ENCODE assay signal across 16 cellular contexts in the genomic region with DNA sequence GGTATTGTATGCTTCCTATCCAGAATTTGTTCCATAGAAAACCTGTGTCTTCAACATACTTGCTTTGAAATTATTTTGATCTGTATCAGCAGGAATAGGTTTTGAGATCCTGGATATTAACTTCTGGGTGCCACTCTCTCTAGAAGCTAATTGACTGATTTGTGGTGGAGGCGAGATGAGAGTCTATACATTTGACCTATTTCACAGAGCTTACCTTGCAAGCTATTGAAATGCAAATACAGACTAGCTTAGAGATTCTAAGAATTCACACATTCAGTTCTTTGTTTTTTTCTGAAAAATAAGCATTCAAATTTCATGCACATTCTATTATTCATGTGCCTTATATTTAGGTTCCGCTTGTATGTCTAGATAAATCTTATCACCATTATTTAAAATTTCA.
"Had no signal": no experiment of that assay in that cellular context is flagged by ENCODE, and none has a peak within 500 bp of the region (broad histone marks: within the 10 kb centered on the region; RNA-seq: fewer than 3 reads in every experiment).

No MANE protein-coding gene starts in this region.

- DNase-seq: activated CD4-positive, CD25-positive, alpha-beta regulatory T cell; activated CD8-positive, alpha-beta memory T cell treated with anti-CD3 and anti-CD28 coated beads, Interleukin-2, amount 50 U/mL, for 4 hours; amygdala; brain microvascular endothelial cell; effector memory CD8-positive, alpha-beta T cell; islet precursor cell; mammary epithelial cell; SK-N-SH; stimulated activated CD4-positive, alpha-beta T cell treated with anti-CD3 and anti-CD28 coated beads, Interleukin-15, amount 100 ng/mL, for 24 hours; stimulated activated CD4-positive, alpha-beta T cell treated with anti-CD3 and anti-CD28 coated beads, Interleukin-4, amount 100 ng/mL, for 24 hours; thyroid gland had no signal

- H3K9ac ChIP-seq: SK-N-SH had no signal

- H3K36me3 ChIP-seq: brain microvascular endothelial cell, esophagus muscularis mucosa, thyroid gland had no signal

- H3K27ac ChIP-seq: brain microvascular endothelial cell, esophagus muscularis mucosa, thyroid gland had no signal

- ATAC-seq: effector memory CD8-positive, alpha-beta T cell; left lobe of liver had no signal

- H3K9me3 Mint-ChIP-seq: activated naive CD4-positive, alpha-beta T cell treated with anti-CD3 and anti-CD28 coated beads, Interleukin-2, amount 50 U/mL, for 24 hours; dendritic cell treated with granulocyte-macrophage colony-stimulating factor and Interleukin-4, amounts not matched to agents 40 ng/mL and 50 ng/mL, for 4 days; effector memory CD8-positive, alpha-beta T cell had no signal

- H3K27me3 ChIP-seq: brain microvascular endothelial cell, esophagus muscularis mucosa, thyroid gland had no signal

- H3K27ac Mint-ChIP-seq: activated naive CD4-positive, alpha-beta T cell treated with anti-CD3 and anti-CD28 coated beads, Interleukin-2, amount 50 U/mL, for 24 hours; activated T-helper 2 cell treated with anti-CD3 and anti-CD28 coated beads, Interferon-gamma antibody, Interleukin-2, Interleukin-4, amounts not matched to agents 10 μg/mL and 5 μg/mL and 100 μg/mL, durations not matched to agents 14 hours and 24 hours and 36 hours; dendritic cell treated with granulocyte-macrophage colony-stimulating factor and Interleukin-4, amounts not matched to agents 40 ng/mL and 50 ng/mL, for 4 days; effector memory CD8-positive, alpha-beta T cell had no signal

- H3K4me3 ChIP-seq: esophagus muscularis mucosa, thyroid gland had no signal

- H3K4me3 Mint-ChIP-seq: activated naive CD4-positive, alpha-beta T cell treated with anti-CD3 and anti-CD28 coated beads, Interleukin-2, amount 50 U/mL, for 24 hours; dendritic cell treated with granulocyte-macrophage colony-stimulating factor and Interleukin-4, amounts not matched to agents 40 ng/mL and 50 ng/mL, for 4 days; effector memory CD8-positive, alpha-beta T cell had no signal

- H3K27me3 Mint-ChIP-seq: dendritic cell treated with granulocyte-macrophage colony-stimulating factor and Interleukin-4, amounts not matched to agents 40 ng/mL and 50 ng/mL, for 4 days had no signal

- H3K36me3 Mint-ChIP-seq: activated naive CD4-positive, alpha-beta T cell treated with anti-CD3 and anti-CD28 coated beads, Interleukin-2, amount 50 U/mL, for 24 hours had no signal

- H3K9me3 ChIP-seq: esophagus muscularis mucosa, SK-N-SH, thyroid gland had no signal
